In genomic region chr1:155893389-155894142, GRCh38 we compare ENCODE assay signal across 6 cellular contexts. TPM values are rescaled to one million over a fixed set of nuclear protein-coding genes. Genes with fewer than 3 reads are reported as not detected.
DNase-seq lines count a peak whose midpoint lies in the region; ATAC-seq and TF ChIP-seq lines count a peak whose summit lies in the region.

No MANE protein-coding gene starts in this region.

- intact Hi-C loops in Panc1 (cut with micrococcal nuclease; ENCODE audit: unreplicated experiment) (no loop called here), tibial artery (cut with DNase I; ENCODE audit: low total_unique reads) (no loop called here), colonic mucosa (cut with DNase I) (no loop called here)

- in situ Hi-C loops in Panc1 (cut with HindIII; ENCODE audit: low pct_unique_long_range_greater_than_20kb, low sequenced_read_pairs), result no loop called here

- peak; percentile 98 for DNase-seq in A172 (ENCODE audit: low spot score)
- DNase-seq in Panc1 (ENCODE audit: low read depth, low spot score), result peak; percentile 93
- peak; percentile 83 for DNase-seq in fibroblast of villous mesenchyme (ENCODE audit: low read depth)
- DNase-seq in tibial artery, result peak in 1 of 2 donors; percentile 32
- DNase-seq in SKM-1 treated with dmso at 0.1 percent for 144 hours (lab: John Stamatoyannopoulos, UW; ENCODE audit: unreplicated experiment), result no peak
- DNase-seq in colonic mucosa, result no peak

- peak overlapping the region in 1 of 2 donors; percentile 21 for H3K9ac ChIP-seq in colonic mucosa (ENCODE audit: low read depth in 2 of 2, low read length in 2 of 2)

- H3K9me3 ChIP-seq in Panc1 (ENCODE audit: control insufficient read depth, insufficient read depth, low read depth, low read length) (no peaks in the 10 kb centered on the region), tibial artery (no peaks in the 10 kb centered on the region), colonic mucosa (no peaks in the 10 kb centered on the region)

- BruUV-seq in Panc1 (replicated peaks; lab: Mats Ljungman, UMichigan), result no TSS peak

- H3K36me3 ChIP-seq in Panc1 (ENCODE audit: control insufficient read depth, insufficient read depth, low read length) (peaks cover 6% of the 10 kb centered on the region; the same call in 1 of the 2 replicates), tibial artery (peaks cover 5 to 22% (median 22%) of the 10 kb centered on the region in 3 donors), colonic mucosa (no peaks in the 10 kb centered on the region)

- H3K27me3 ChIP-seq in Panc1 (ENCODE audit: control insufficient read depth, insufficient read depth, low read length) (no peaks in the 10 kb centered on the region), tibial artery (no peaks in the 10 kb centered on the region), colonic mucosa (no peaks in the 10 kb centered on the region)

- peak overlapping the region; percentile 44; the same call in 1 of the 2 replicates for H3K27ac ChIP-seq in Panc1 (ENCODE audit: low read length)
- peak overlapping the region; percentile 69 to 78 for H3K27ac ChIP-seq in tibial artery
- no peak overlapping the region for H3K27ac ChIP-seq in colonic mucosa

- POLR2A ChIA-PET in Panc1 (lab: Charles Lee), result no interaction called here

- H3K4me3 ChIP-seq in Panc1 (ENCODE audit: low read depth in 2 of 2, low read length in 2 of 2) (peak overlapping the region in 1 of 2 experiments; percentile 6; a peak in 2 of 4 replicates), fibroblast of villous mesenchyme (ENCODE audit: low read depth, low read length) (no peak overlapping the region), tibial artery (no peak overlapping the region), colonic mucosa (no peak overlapping the region)

- TF ChIP-seq CTCF in Panc1 (IDR thresholded peaks at IDR 0.05), result no peak
- TF ChIP-seq CTCF in fibroblast of villous mesenchyme (IDR thresholded peaks at IDR 0.05; ENCODE audit: insufficient read depth, low read depth, low read length), result no peak
- no peak for TF ChIP-seq CTCF in tibial artery (IDR thresholded peaks at IDR 0.05)
- no peak for TF ChIP-seq CTCF in colonic mucosa (IDR thresholded peaks at IDR 0.05)

- H3K4me1 ChIP-seq in Panc1 (ENCODE audit: control insufficient read depth, insufficient read depth, low read length) (peaks cover 14% of the 10 kb centered on the region), tibial artery (peaks cover 0 to 21% (median 16%) of the 10 kb centered on the region in 4 donors), colonic mucosa (no peaks in the 10 kb centered on the region)

- CTCF ChIA-PET in Panc1 (lab: Charles Lee), result no interaction called here

- ATAC-seq in Panc1, result peak; percentile 81

RNA-seq across cellular contexts. Expression of gene RIT1, which starts 17.6 kb away (rescaled TPM):
- 65.1 and 81.9 TPM in 2 replicates for total RNA-seq in A172 (2014; rRNA removed; shearing (Covaris generic))
- 28.1 TPM for total RNA-seq in Panc1 (2021; ENCODE audit: unreplicated experiment)
- polyA plus RNA-seq in Panc1 (2012; ENCODE audit: insufficient read length), result 26.5 TPM
- 44.5 and 54.8 TPM in 2 replicates for total RNA-seq in fibroblast of villous mesenchyme
- total RNA-seq in colonic mucosa, result 10 to 100 TPM; 14.6 to 51.7 TPM

RNA-seq across cellular contexts. Expression of gene SYT11, which starts 34.2 kb away (rescaled TPM):
- 63.9 and 64.5 TPM in 2 replicates for total RNA-seq in A172 (2014; rRNA removed; shearing (Covaris generic))
- total RNA-seq in Panc1 (2021; ENCODE audit: unreplicated experiment) (4.0 TPM), fibroblast of villous mesenchyme (27.4 and 47.5 TPM in 2 replicates), colonic mucosa (1 to 10 TPM; 1.2 to 4.6 TPM)
- polyA plus RNA-seq in Panc1 (2012; ENCODE audit: insufficient read length), result 4.9 TPM

RNA-seq across cellular contexts. Expression of gene GON4L, which starts 36.6 kb away (rescaled TPM):
- 26.9 and 29.6 TPM in 2 replicates for total RNA-seq in A172 (2014; rRNA removed; shearing (Covaris generic))
- total RNA-seq in Panc1 (2021; ENCODE audit: unreplicated experiment), result 47.6 TPM
- 23.9 TPM for polyA plus RNA-seq in Panc1 (2012; ENCODE audit: insufficient read length)
- 35.8 and 42.7 TPM in 2 replicates for total RNA-seq in fibroblast of villous mesenchyme
- 10 to 100 TPM; 33.3 to 34.7 TPM for total RNA-seq in colonic mucosa

RNA-seq across cellular contexts. Expression of gene KHDC4, which starts 40.6 kb away (rescaled TPM):
- 52.3 and 53.9 TPM in 2 replicates for total RNA-seq in A172 (2014; rRNA removed; shearing (Covaris generic))
- total RNA-seq in Panc1 (2021; ENCODE audit: unreplicated experiment) (80.4 TPM), fibroblast of villous mesenchyme (23.8 and 42.7 TPM in 2 replicates), colonic mucosa (10 to 100 TPM; 42.5 to 56.0 TPM)
- 33.3 TPM for polyA plus RNA-seq in Panc1 (2012; ENCODE audit: insufficient read length)

RNA-seq across cellular contexts. Expression of gene RXFP4, which starts 47.9 kb away (rescaled TPM):
- total RNA-seq in A172 (2014; rRNA removed; shearing (Covaris generic)), result not detected in 2 replicates
- total RNA-seq in Panc1 (2021; ENCODE audit: unreplicated experiment), result 8.0 TPM
- polyA plus RNA-seq in Panc1 (2012; ENCODE audit: insufficient read length), result 12.6 TPM
- total RNA-seq in fibroblast of villous mesenchyme, result not detected in 2 replicates
- total RNA-seq in colonic mucosa, result 1 to 10 TPM; 4.2 to 4.6 TPM

Comparison
In these comparisons a context has a peak if more than half of its experiments do, and no peak if none do; other contexts are left out.
1. DNase-seq: peak in A172 (single experiment), Panc1 (single experiment) and fibroblast of villous mesenchyme (single experiment); none in SKM-1 treated with dmso at 0.1 percent for 144 hours (single experiment) and colonic mucosa (single experiment).